Comparison of ENCODE assay signal across 16 cellular contexts in the genomic region with DNA sequence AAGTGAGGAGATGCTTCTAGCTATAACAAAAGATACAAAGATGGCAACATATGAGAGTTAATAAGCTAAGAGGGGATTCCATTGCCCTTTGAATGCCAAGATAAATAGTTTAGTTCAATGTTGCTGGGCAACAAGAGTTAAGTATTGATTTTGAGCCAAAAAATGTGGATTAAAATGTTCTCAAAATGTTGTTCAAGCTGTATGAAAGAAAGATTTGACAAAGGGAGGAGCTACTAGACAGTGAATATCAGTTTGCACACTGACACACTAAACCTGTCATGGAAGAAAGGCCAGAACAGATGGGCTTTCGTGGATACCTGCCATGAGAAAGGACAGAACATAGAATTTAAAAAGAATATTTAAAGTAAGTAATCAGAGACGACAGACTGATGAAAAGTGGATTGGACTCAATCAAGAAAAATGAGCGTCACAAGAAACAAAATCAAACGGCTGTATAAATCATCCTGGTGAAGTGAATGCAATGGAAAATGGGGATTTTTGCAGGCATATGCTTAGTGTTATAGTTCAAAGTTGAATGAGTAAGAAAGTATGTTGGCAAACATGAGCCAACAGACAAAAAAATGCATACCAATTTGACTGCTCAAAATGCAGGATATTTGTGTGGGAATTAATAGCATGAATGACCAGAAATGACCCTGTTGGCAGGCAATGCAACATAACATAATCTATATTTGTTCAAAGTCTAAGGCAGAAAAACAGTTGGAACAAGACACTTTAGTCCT. TPM values are rescaled to one million over a fixed set of nuclear protein-coding genes. Genes with fewer than 3 reads are reported as not detected.
DNase-seq lines count a peak whose midpoint lies in the region; ATAC-seq and TF ChIP-seq lines count a peak whose summit lies in the region.
"Had no signal": no experiment of that assay in that cellular context is flagged by ENCODE, and none has a peak within 500 bp of the region (broad histone marks: within the 10 kb centered on the region; RNA-seq: fewer than 3 reads in every experiment).

No MANE protein-coding gene starts in this region.

- no peak overlapping the region for H3K9ac ChIP-seq in subcutaneous abdominal adipose tissue (ENCODE audit: low read length in 5 of 5)

- H3K4me1 ChIP-seq in subcutaneous abdominal adipose tissue (ENCODE audit: control insufficient read depth in 5 of 5, insufficient read depth in 5 of 5, low read length in 5 of 5): peaks cover 0 to 58% (median 29%) of the 10 kb centered on the region in 5 donors
- H3K4me1 ChIP-seq: pancreas had no signal

- no peaks in the 10 kb centered on the region for H3K9me3 ChIP-seq in subcutaneous abdominal adipose tissue (ENCODE audit: control insufficient read depth in 5 of 5, low read length in 5 of 5)
- H3K9me3 ChIP-seq: pancreas had no signal

- H3K27me3 ChIP-seq in subcutaneous abdominal adipose tissue (ENCODE audit: control insufficient read depth in 5 of 5, insufficient read depth in 4 of 5, low read length in 5 of 5): no peaks in the 10 kb centered on the region
- H3K27me3 ChIP-seq: pancreas had no signal

- peak overlapping the region; percentile 96 for H3K27ac ChIP-seq in subcutaneous abdominal adipose tissue (ENCODE audit: low read depth, low read length)
- H3K27ac ChIP-seq: pancreas, SK-N-MC had no signal

- H3K4me3 ChIP-seq in foreskin fibroblast (ENCODE audit: low read depth in 1 of 2, low read length in 2 of 2) (peak overlapping the region; percentile 36 to 73), subcutaneous abdominal adipose tissue (ENCODE audit: low read depth in 1 of 5, low read length in 5 of 5) (no peak overlapping the region)
- H3K4me3 ChIP-seq: GM12878, pancreas, SK-N-MC had no signal

- TF ChIP-seq CTCF in foreskin fibroblast (IDR thresholded peaks at IDR 0.05; ENCODE audit: low read depth, low read length): no peak

- ATAC-seq in SK-N-SH treated with all-trans-retinoic acid at 6 μM for 48 hours (peak; percentile 70), HG02623 (IDR thresholded peaks at IDR 0.05; ENCODE audit: unreplicated experiment) (no peak), GM19324 (IDR thresholded peaks at IDR 0.05; ENCODE audit: low FRiP score, unreplicated experiment) (no peak)
- ATAC-seq: pancreas had no signal

- DNase-seq in LHCN-M2 (ENCODE audit: low read depth) (peak; percentile 37), foreskin fibroblast (peak; percentile 74 to 83), UCSD-AML1 (lab: John Stamatoyannopoulos, UW; ENCODE audit: unreplicated experiment) (no peak)
- DNase-seq: activated CD8-positive, alpha-beta memory T cell treated with anti-CD3 and anti-CD28 coated beads for 24 hours; islet precursor cell; Kasumi-1; NCI-H2107; pancreas had no signal

- H3K36me3 ChIP-seq in subcutaneous abdominal adipose tissue (ENCODE audit: control insufficient read depth in 5 of 5, insufficient read depth in 5 of 5, low read length in 5 of 5): peaks cover 8 to 42% (median 34%) of the 10 kb centered on the region in 5 donors
- H3K36me3 ChIP-seq: pancreas had no signal

TF ChIP-seq in SK-N-SH treated with all-trans-retinoic acid at 6 μM for 48 hours, 23 proteins besides CTCF, POLR2A, EP300 and RAD21:
- TF ChIP-seq, protein P1, sequence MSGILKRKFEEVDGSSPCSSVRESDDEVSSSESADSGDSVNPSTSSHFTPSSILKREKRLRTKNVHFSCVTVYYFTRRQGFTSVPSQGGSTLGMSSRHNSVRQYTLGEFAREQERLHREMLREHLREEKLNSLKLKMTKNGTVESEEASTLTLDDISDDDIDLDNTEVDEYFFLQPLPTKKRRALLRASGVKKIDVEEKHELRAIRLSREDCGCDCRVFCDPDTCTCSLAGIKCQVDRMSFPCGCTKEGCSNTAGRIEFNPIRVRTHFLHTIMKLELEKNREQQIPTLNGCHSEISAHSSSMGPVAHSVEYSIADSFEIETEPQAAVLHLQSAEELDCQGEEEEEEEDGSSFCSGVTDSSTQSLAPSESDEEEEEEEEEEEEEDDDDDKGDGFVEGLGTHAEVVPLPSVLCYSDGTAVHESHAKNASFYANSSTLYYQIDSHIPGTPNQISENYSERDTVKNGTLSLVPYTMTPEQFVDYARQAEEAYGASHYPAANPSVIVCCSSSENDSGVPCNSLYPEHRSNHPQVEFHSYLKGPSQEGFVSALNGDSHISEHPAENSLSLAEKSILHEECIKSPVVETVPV (CRISPR knock-in tag; IDR thresholded peaks at IDR 0.05): no peak
- TF ChIP-seq RARB (CRISPR knock-in tag; IDR thresholded peaks at IDR 0.05): 0 out of 2 replicates have a peak, but pooled peaks have one; percentile 32
- TF ChIP-seq ISL1 (CRISPR knock-in tag; IDR thresholded peaks at IDR 0.05): peak; percentile 88
- TF ChIP-seq, protein P2, sequence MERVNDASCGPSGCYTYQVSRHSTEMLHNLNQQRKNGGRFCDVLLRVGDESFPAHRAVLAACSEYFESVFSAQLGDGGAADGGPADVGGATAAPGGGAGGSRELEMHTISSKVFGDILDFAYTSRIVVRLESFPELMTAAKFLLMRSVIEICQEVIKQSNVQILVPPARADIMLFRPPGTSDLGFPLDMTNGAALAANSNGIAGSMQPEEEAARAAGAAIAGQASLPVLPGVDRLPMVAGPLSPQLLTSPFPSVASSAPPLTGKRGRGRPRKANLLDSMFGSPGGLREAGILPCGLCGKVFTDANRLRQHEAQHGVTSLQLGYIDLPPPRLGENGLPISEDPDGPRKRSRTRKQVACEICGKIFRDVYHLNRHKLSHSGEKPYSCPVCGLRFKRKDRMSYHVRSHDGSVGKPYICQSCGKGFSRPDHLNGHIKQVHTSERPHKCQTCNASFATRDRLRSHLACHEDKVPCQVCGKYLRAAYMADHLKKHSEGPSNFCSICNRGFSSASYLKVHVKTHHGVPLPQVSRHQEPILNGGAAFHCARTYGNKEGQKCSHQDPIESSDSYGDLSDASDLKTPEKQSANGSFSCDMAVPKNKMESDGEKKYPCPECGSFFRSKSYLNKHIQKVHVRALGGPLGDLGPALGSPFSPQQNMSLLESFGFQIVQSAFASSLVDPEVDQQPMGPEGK (CRISPR knock-in tag; IDR thresholded peaks at IDR 0.05; ENCODE audit: borderline replicate concordance): peak; percentile 66; the same call in 1 of the 2 replicates
- TF ChIP-seq, protein P3, sequence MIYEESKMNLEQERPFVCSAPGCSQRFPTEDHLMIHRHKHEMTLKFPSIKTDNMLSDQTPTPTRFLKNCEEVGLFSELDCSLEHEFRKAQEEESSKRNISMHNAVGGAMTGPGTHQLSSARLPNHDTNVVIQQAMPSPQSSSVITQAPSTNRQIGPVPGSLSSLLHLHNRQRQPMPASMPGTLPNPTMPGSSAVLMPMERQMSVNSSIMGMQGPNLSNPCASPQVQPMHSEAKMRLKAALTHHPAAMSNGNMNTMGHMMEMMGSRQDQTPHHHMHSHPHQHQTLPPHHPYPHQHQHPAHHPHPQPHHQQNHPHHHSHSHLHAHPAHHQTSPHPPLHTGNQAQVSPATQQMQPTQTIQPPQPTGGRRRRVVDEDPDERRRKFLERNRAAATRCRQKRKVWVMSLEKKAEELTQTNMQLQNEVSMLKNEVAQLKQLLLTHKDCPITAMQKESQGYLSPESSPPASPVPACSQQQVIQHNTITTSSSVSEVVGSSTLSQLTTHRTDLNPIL (CRISPR knock-in tag; IDR thresholded peaks at IDR 0.05; ENCODE audit: low read depth): 0 out of 2 replicates have a peak, but pooled peaks have one; percentile 26
- TF ChIP-seq ZC3H10 (CRISPR knock-in tag; IDR thresholded peaks at IDR 0.05): peak; percentile 82; the same call in 1 of the 2 replicates
- TF ChIP-seq CSDC2 (CRISPR knock-in tag; IDR thresholded peaks at IDR 0.05): no peak
- peak; percentile 93 for TF ChIP-seq TOX (CRISPR knock-in tag; IDR thresholded peaks at IDR 0.05; ENCODE audit: borderline replicate concordance)
- TF ChIP-seq ZFP3 (CRISPR knock-in tag; IDR thresholded peaks at IDR 0.05): no peak
- TF ChIP-seq ZNF565 (CRISPR knock-in tag; conservative IDR thresholded peaks at IDR 0.05; ENCODE audit: low read depth): no peak
- TF ChIP-seq, protein P4, sequence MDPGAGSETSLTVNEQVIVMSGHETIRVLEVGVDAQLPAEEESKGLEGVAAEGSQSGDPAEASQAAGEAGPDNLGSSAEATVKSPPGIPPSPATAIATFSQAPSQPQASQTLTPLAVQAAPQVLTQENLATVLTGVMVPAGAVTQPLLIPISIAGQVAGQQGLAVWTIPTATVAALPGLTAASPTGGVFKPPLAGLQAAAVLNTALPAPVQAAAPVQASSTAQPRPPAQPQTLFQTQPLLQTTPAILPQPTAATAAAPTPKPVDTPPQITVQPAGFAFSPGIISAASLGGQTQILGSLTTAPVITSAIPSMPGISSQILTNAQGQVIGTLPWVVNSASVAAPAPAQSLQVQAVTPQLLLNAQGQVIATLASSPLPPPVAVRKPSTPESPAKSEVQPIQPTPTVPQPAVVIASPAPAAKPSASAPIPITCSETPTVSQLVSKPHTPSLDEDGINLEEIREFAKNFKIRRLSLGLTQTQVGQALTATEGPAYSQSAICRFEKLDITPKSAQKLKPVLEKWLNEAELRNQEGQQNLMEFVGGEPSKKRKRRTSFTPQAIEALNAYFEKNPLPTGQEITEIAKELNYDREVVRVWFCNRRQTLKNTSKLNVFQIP (CRISPR knock-in tag; IDR thresholded peaks at IDR 0.05; ENCODE audit: borderline replicate concordance, low read depth): peak; percentile 71; the same call in 1 of the 2 replicates

RNA-seq across cellular contexts. Expression of a gene that starts 7.5 kb away (rescaled TPM):
- total RNA-seq in LHCN-M2 (2014; rRNA removed): 13.4 and 16.6 TPM in 2 replicates
- 2.8 TPM for polyA plus RNA-seq in LHCN-M2 (2012)
- total RNA-seq: OCI-LY7 had no signal
- polyA plus RNA-seq: CD14-positive monocyte had no signal

Comparison
In these comparisons a context has a peak if more than half of its experiments do, and no peak if none do; other contexts are left out.
1. H3K4me3 ChIP-seq: peak in foreskin fibroblast (2 of 2); none in subcutaneous abdominal adipose tissue (0 of 5).